Comparison of ENCODE assay signal across 19 cellular contexts in the genomic region with DNA sequence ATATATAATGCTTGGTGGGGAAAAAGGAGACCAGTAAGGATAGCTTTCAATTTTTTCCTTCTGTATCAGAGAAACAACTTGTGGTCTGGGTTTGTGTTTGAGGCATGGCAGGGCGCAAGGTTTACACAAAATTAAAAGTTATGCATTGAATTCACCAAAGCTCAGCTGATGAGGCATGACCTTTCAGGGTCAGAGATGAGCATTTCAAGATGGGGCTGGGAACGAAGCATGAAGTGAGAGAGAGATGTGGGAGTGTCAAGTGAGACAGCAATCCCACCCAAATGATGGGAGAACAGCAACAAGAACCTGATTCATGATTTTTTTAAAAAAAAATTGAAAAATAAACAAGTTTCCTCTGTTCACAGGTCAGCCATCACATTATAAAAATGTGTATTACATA. TPM values are rescaled to one million over a fixed set of nuclear protein-coding genes. Genes with fewer than 3 reads are reported as not detected.
DNase-seq lines count a peak whose midpoint lies in the region; ATAC-seq and TF ChIP-seq lines count a peak whose summit lies in the region.
"Had no signal": no experiment of that assay in that cellular context is flagged by ENCODE, and none has a peak within 500 bp of the region (broad histone marks: within the 10 kb centered on the region; RNA-seq: fewer than 3 reads in every experiment).

No MANE protein-coding gene starts in this region.

- 78 to 93% methylated on average over 2 of the region's 2 CpGs for WGBS in endodermal cell (ENCODE audit: insufficient coverage in 1 of 2, insufficient read length in 1 of 2), 2 experiments

- no peaks in the 10 kb centered on the region for H3K9me3 ChIP-seq in CD4-positive, CD25-positive, alpha-beta regulatory T cell (ENCODE audit: control insufficient read depth in 2 of 2, low read length in 2 of 2)
- no peaks in the 10 kb centered on the region for H3K9me3 ChIP-seq in endodermal cell (ENCODE audit: control insufficient read depth, low read length)
- H3K9me3 ChIP-seq: left lung had no signal

- no peak for TF ChIP-seq CTCF in endodermal cell (conservative IDR thresholded peaks at IDR 0.05)

- peaks cover 17% of the 10 kb centered on the region for H3K27me3 Mint-ChIP-seq in CD4-positive, CD25-positive, alpha-beta regulatory T cell
- peaks cover 23% of the 10 kb centered on the region for H3K27me3 Mint-ChIP-seq in activated CD4-positive, alpha-beta memory T cell treated with anti-CD3 and anti-CD28 coated beads, Interleukin-2, amount 10 ng/mL, durations not matched to agents 7 days and 5 days
- no peaks in the 10 kb centered on the region for H3K27me3 Mint-ChIP-seq in endodermal cell (ENCODE audit: insufficient read depth)
- peaks cover 54% of the 10 kb centered on the region for H3K27me3 Mint-ChIP-seq in activated T-helper 1 cell treated with anti-CD3 and anti-CD28 coated beads, Interleukin-12 subunit alpha, Interleukin-12 subunit beta, Interleukin-2, Interleukin-4 antibody, amounts not matched to agents 30 ng/mL and 10 ng/mL and 1 ng/mL, durations not matched to agents 14 hours and 24 hours and 36 hours (ENCODE audit: insufficient read depth)

- CTCF ChIA-PET in activated CD4-positive, alpha-beta memory T cell treated with anti-CD3 and anti-CD28 coated beads, Interleukin-2, amount 10 ng/mL, durations not matched to agents 7 days and 5 days (lab: Charles Lee), result interaction anchor here (1.0 to 1.9 kb wide), 3 partner anchors 36 to 96 kb away, joined by 4 to 8 read pairs (median 6); no protein-coding TSS in a partner anchor

- H3K36me3 Mint-ChIP-seq in CD4-positive, CD25-positive, alpha-beta regulatory T cell, result peaks cover 5% of the 10 kb centered on the region
- H3K36me3 Mint-ChIP-seq in activated CD4-positive, alpha-beta memory T cell treated with anti-CD3 and anti-CD28 coated beads, Interleukin-2, amount 10 ng/mL, durations not matched to agents 7 days and 5 days (ENCODE audit: low read depth), result no peaks in the 10 kb centered on the region
- no peaks in the 10 kb centered on the region for H3K36me3 Mint-ChIP-seq in endodermal cell (ENCODE audit: low read depth)
- H3K36me3 Mint-ChIP-seq in activated T-helper 1 cell treated with anti-CD3 and anti-CD28 coated beads, Interleukin-12 subunit alpha, Interleukin-12 subunit beta, Interleukin-2, Interleukin-4 antibody, amounts not matched to agents 30 ng/mL and 10 ng/mL and 1 ng/mL, durations not matched to agents 14 hours and 24 hours and 36 hours (ENCODE audit: low read depth), result no peaks in the 10 kb centered on the region

- ATAC-seq in CD4-positive, CD25-positive, alpha-beta regulatory T cell (ENCODE audit: low read depth in 2 of 2), result no peak
- ATAC-seq in HG03378 (IDR thresholded peaks at IDR 0.05; ENCODE audit: unreplicated experiment), result no peak
- ATAC-seq: left lung had no signal

- H3K27ac ChIP-seq in CD4-positive, CD25-positive, alpha-beta regulatory T cell (ENCODE audit: insufficient read depth, low read length, poor library complexity, severe bottlenecking), result peak overlapping the region; percentile 66
- H3K27ac ChIP-seq in endodermal cell (ENCODE audit: low read depth, low read length), result no peak overlapping the region
- H3K27ac ChIP-seq: left lung, parathyroid adenoma had no signal

- H3K4me3 ChIP-seq in CD4-positive, CD25-positive, alpha-beta regulatory T cell (ENCODE audit: low read depth, low read length), result peak overlapping the region; percentile 78
- H3K4me3 ChIP-seq in GM08714 (ENCODE audit: low read length), result peak overlapping the region; percentile 31; the same call in 1 of the 2 replicates
- no peak overlapping the region for H3K4me3 ChIP-seq in endodermal cell (ENCODE audit: low read length)
- H3K4me3 ChIP-seq: left lung had no signal

- H3K27me3 ChIP-seq in CD4-positive, CD25-positive, alpha-beta regulatory T cell (ENCODE audit: control insufficient read depth, insufficient read depth, low read length), result peaks cover 2% of the 10 kb centered on the region
- H3K27me3 ChIP-seq in endodermal cell (ENCODE audit: control insufficient read depth, insufficient read depth, low read length, poor library complexity, severe bottlenecking), result no peaks in the 10 kb centered on the region

- peak overlapping the region; percentile 55 to 78 (median 68) for H3K4me3 Mint-ChIP-seq in CD4-positive, CD25-positive, alpha-beta regulatory T cell
- H3K4me3 Mint-ChIP-seq in activated CD4-positive, alpha-beta memory T cell treated with anti-CD3 and anti-CD28 coated beads, Interleukin-2, amount 10 ng/mL, durations not matched to agents 7 days and 5 days, result peak overlapping the region; percentile 10
- no peak overlapping the region for H3K4me3 Mint-ChIP-seq in endodermal cell
- no peak overlapping the region for H3K4me3 Mint-ChIP-seq in activated T-helper 1 cell treated with anti-CD3 and anti-CD28 coated beads, Interleukin-12 subunit alpha, Interleukin-12 subunit beta, Interleukin-2, Interleukin-4 antibody, amounts not matched to agents 30 ng/mL and 10 ng/mL and 1 ng/mL, durations not matched to agents 14 hours and 24 hours and 36 hours

- peak overlapping the region in 2 of 3 donors; percentile 37 to 75 for H3K27ac Mint-ChIP-seq in CD4-positive, CD25-positive, alpha-beta regulatory T cell
- peak overlapping the region; percentile 23 for H3K27ac Mint-ChIP-seq in activated CD4-positive, alpha-beta memory T cell treated with anti-CD3 and anti-CD28 coated beads, Interleukin-2, amount 10 ng/mL, durations not matched to agents 7 days and 5 days
- H3K27ac Mint-ChIP-seq in endodermal cell, result no peak overlapping the region
- H3K27ac Mint-ChIP-seq in activated T-helper 1 cell treated with anti-CD3 and anti-CD28 coated beads, Interleukin-12 subunit alpha, Interleukin-12 subunit beta, Interleukin-2, Interleukin-4 antibody, amounts not matched to agents 30 ng/mL and 10 ng/mL and 1 ng/mL, durations not matched to agents 14 hours and 24 hours and 36 hours, result no peak overlapping the region

- DNase-seq in CD4-positive, CD25-positive, alpha-beta regulatory T cell, result peak in 1 of 3 donors; percentile 49
- no peak for DNase-seq in activated CD4-positive, alpha-beta memory T cell treated with anti-CD3 and anti-CD28 coated beads, Interleukin-2, amount 10 ng/mL, durations not matched to agents 7 days and 5 days
- DNase-seq in endodermal cell (peak; percentile 7), hypothalamus (lab: John Stamatoyannopoulos, UW) (no peak)
- no peak for DNase-seq in activated T-helper 1 cell treated with anti-CD3 and anti-CD28 coated beads, Interleukin-12 subunit alpha, Interleukin-12 subunit beta, Interleukin-2, Interleukin-4 antibody, amounts not matched to agents 30 ng/mL and 10 ng/mL and 1 ng/mL, durations not matched to agents 14 hours and 24 hours and 36 hours (ENCODE audit: low spot score)
- DNase-seq: aorta, DMS 273 treated with DMSO at 0.1 percent for 48 hours, foreskin melanocyte, GOT3, Kasumi-1, left lung, NCI-H1417, NCI-H446, small intestine, T1000 had no signal

- peaks cover 4 to 81% (median 51%) of the 10 kb centered on the region in 4 donors for H3K4me1 Mint-ChIP-seq in CD4-positive, CD25-positive, alpha-beta regulatory T cell
- H3K4me1 Mint-ChIP-seq in activated CD4-positive, alpha-beta memory T cell treated with anti-CD3 and anti-CD28 coated beads, Interleukin-2, amount 10 ng/mL, durations not matched to agents 7 days and 5 days, result peaks cover 60% of the 10 kb centered on the region
- H3K4me1 Mint-ChIP-seq in endodermal cell, result peaks cover 14% of the 10 kb centered on the region
- H3K4me1 Mint-ChIP-seq in activated T-helper 1 cell treated with anti-CD3 and anti-CD28 coated beads, Interleukin-12 subunit alpha, Interleukin-12 subunit beta, Interleukin-2, Interleukin-4 antibody, amounts not matched to agents 30 ng/mL and 10 ng/mL and 1 ng/mL, durations not matched to agents 14 hours and 24 hours and 36 hours (ENCODE audit: low read depth), result peaks cover 52% of the 10 kb centered on the region

- H3K9ac ChIP-seq in endodermal cell (ENCODE audit: extremely low read depth, low read length, poor library complexity, severe bottlenecking), result no peak overlapping the region
- H3K9ac ChIP-seq: parathyroid adenoma had no signal

- H3K36me3 ChIP-seq in CD4-positive, CD25-positive, alpha-beta regulatory T cell (ENCODE audit: control insufficient read depth, insufficient read depth, low read length), result no peaks in the 10 kb centered on the region
- H3K36me3 ChIP-seq in endodermal cell (ENCODE audit: control insufficient read depth, insufficient read depth, low read length), result no peaks in the 10 kb centered on the region
- H3K36me3 ChIP-seq: left lung had no signal

- H3K9me3 Mint-ChIP-seq in CD4-positive, CD25-positive, alpha-beta regulatory T cell, result no peaks in the 10 kb centered on the region
- H3K9me3 Mint-ChIP-seq in activated CD4-positive, alpha-beta memory T cell treated with anti-CD3 and anti-CD28 coated beads, Interleukin-2, amount 10 ng/mL, durations not matched to agents 7 days and 5 days, result no peaks in the 10 kb centered on the region
- no peaks in the 10 kb centered on the region for H3K9me3 Mint-ChIP-seq in endodermal cell
- H3K9me3 Mint-ChIP-seq in activated T-helper 1 cell treated with anti-CD3 and anti-CD28 coated beads, Interleukin-12 subunit alpha, Interleukin-12 subunit beta, Interleukin-2, Interleukin-4 antibody, amounts not matched to agents 30 ng/mL and 10 ng/mL and 1 ng/mL, durations not matched to agents 14 hours and 24 hours and 36 hours, result no peaks in the 10 kb centered on the region

- intact Hi-C loops in activated T-helper 1 cell treated with anti-CD3 and anti-CD28 coated beads, Interleukin-12 subunit alpha, Interleukin-12 subunit beta, Interleukin-2, Interleukin-4 antibody, amounts not matched to agents 30 ng/mL and 10 ng/mL and 1 ng/mL, durations not matched to agents 14 hours and 24 hours and 36 hours (cut with micrococcal nuclease), result no loop called here

- H3K4me1 ChIP-seq in CD4-positive, CD25-positive, alpha-beta regulatory T cell (ENCODE audit: control insufficient read depth, insufficient read depth, low read length, poor library complexity, severe bottlenecking), result peaks cover 28% of the 10 kb centered on the region
- no peaks in the 10 kb centered on the region for H3K4me1 ChIP-seq in endodermal cell (ENCODE audit: control insufficient read depth, insufficient read depth, low read length)
- H3K4me1 ChIP-seq: left lung, parathyroid adenoma had no signal

- POLR2A ChIA-PET in activated CD4-positive, alpha-beta memory T cell treated with anti-CD3 and anti-CD28 coated beads, Interleukin-2, amount 10 ng/mL, durations not matched to agents 7 days and 5 days (lab: Charles Lee), result interaction anchor here (0.7 to 2.3 kb wide), 6 partner anchors 9 to 65 kb away, joined by 3 to 10 read pairs (median 5); no protein-coding TSS in a partner anchor

RNA-seq across cellular contexts. Expression of gene GPR55, which starts 4.9 kb away (rescaled TPM):
- 24.4 TPM for total RNA-seq in CD4-positive, CD25-positive, alpha-beta regulatory T cell
- 1 to 10 TPM; 1.6 to 7.1 (median 4.0) TPM for polyA plus RNA-seq in CD4-positive, CD25-positive, alpha-beta regulatory T cell
- total RNA-seq in activated CD4-positive, alpha-beta memory T cell treated with anti-CD3 and anti-CD28 coated beads, Interleukin-2, amount 10 ng/mL, durations not matched to agents 7 days and 5 days, result 1 to 10 TPM; 7.3 to 7.4 TPM
- total RNA-seq in endodermal cell, result 1 to 10 TPM; 2.6 to 7.5 TPM
- 0.64 TPM for polyA plus RNA-seq in endodermal cell (2013, experiment 1 of 2)
- polyA plus RNA-seq in endodermal cell (2013, experiment 2 of 2), result 0.21 TPM
- 0.13 and 0.29 TPM in 2 replicates for total RNA-seq in activated T-helper 1 cell treated with anti-CD3 and anti-CD28 coated beads, Interleukin-12 subunit alpha, Interleukin-12 subunit beta, Interleukin-2, Interleukin-4 antibody, amounts not matched to agents 30 ng/mL and 10 ng/mL and 1 ng/mL, durations not matched to agents 14 hours and 24 hours and 36 hours
- total RNA-seq: endothelial cell of umbilical vein had no signal
- polyA plus RNA-seq: aorta, endothelial cell of umbilical vein had no signal

RNA-seq across cellular contexts. Expression of gene ITM2C, which starts 55.4 kb away (rescaled TPM):
- 29.3 TPM for total RNA-seq in CD4-positive, CD25-positive, alpha-beta regulatory T cell
- 10 to 100 TPM; 50.5 to 70.3 (median 55.9) TPM for polyA plus RNA-seq in CD4-positive, CD25-positive, alpha-beta regulatory T cell
- total RNA-seq in activated CD4-positive, alpha-beta memory T cell treated with anti-CD3 and anti-CD28 coated beads, Interleukin-2, amount 10 ng/mL, durations not matched to agents 7 days and 5 days, result 10 to 100 TPM; 25.4 to 26.8 TPM
- total RNA-seq in endodermal cell, result 100 to 1,000 TPM; 208 to 269 TPM
- polyA plus RNA-seq in endodermal cell (2013, experiment 1 of 2), result 239 TPM
- 230 TPM for polyA plus RNA-seq in endodermal cell (2013, experiment 2 of 2)
- 4.2 and 5.2 TPM in 2 replicates for total RNA-seq in activated T-helper 1 cell treated with anti-CD3 and anti-CD28 coated beads, Interleukin-12 subunit alpha, Interleukin-12 subunit beta, Interleukin-2, Interleukin-4 antibody, amounts not matched to agents 30 ng/mL and 10 ng/mL and 1 ng/mL, durations not matched to agents 14 hours and 24 hours and 36 hours

Comparison
In these comparisons a context has a peak if more than half of its experiments do, and no peak if none do; other contexts are left out.
1. H3K27ac Mint-ChIP-seq: peak in CD4-positive, CD25-positive, alpha-beta regulatory T cell (2 of 3) and activated CD4-positive, alpha-beta memory T cell treated with anti-CD3 and anti-CD28 coated beads, Interleukin-2, amount 10 ng/mL, durations not matched to agents 7 days and 5 days (single experiment); none in endodermal cell (single experiment) and activated T-helper 1 cell treated with anti-CD3 and anti-CD28 coated beads, Interleukin-12 subunit alpha, Interleukin-12 subunit beta, Interleukin-2, Interleukin-4 antibody, amounts not matched to agents 30 ng/mL and 10 ng/mL and 1 ng/mL, durations not matched to agents 14 hours and 24 hours and 36 hours (single experiment).
2. H3K4me3 Mint-ChIP-seq: peak in CD4-positive, CD25-positive, alpha-beta regulatory T cell (4 of 4) and activated CD4-positive, alpha-beta memory T cell treated with anti-CD3 and anti-CD28 coated beads, Interleukin-2, amount 10 ng/mL, durations not matched to agents 7 days and 5 days (single experiment); none in endodermal cell (single experiment) and activated T-helper 1 cell treated with anti-CD3 and anti-CD28 coated beads, Interleukin-12 subunit alpha, Interleukin-12 subunit beta, Interleukin-2, Interleukin-4 antibody, amounts not matched to agents 30 ng/mL and 10 ng/mL and 1 ng/mL, durations not matched to agents 14 hours and 24 hours and 36 hours (single experiment).